ENCODE assay signal across 8 cellular contexts in the genomic region with DNA sequence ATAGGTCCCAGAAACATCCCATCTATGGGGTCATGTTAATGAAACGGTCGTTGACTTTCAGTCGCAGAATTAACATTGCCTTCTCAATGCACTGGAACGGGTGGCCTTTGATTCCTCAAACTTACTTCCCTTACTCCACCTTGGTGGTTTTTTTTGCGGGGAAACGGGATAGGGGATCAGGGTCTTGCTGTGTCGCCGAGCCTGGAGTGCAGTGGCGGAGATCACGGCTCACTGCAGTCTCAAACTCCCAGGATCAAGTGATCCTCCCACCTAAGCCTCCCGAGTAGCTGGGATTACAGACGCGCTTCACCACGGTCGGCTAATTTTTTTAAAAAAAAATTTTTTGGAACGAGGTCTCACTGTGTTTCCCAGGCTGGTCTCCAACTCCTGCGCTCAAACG. TPM values are rescaled to one million over a fixed set of nuclear protein-coding genes. Genes with fewer than 3 reads are reported as not detected.
DNase-seq lines count a peak whose midpoint lies in the region; ATAC-seq and TF ChIP-seq lines count a peak whose summit lies in the region.

No MANE protein-coding gene starts in this region.

- H3K36me3 ChIP-seq in A673 (ENCODE audit: insufficient read depth, low read length, poor library complexity, severe bottlenecking) (peaks cover 25% of the 10 kb centered on the region), mesodermal cell (ENCODE audit: control insufficient read depth, insufficient read depth, low read length) (peaks cover 22% of the 10 kb centered on the region)

- no peaks in the 10 kb centered on the region for H3K27me3 ChIP-seq in A673 (replicated peaks; ENCODE audit: insufficient read depth, low read depth, low read length, poor library complexity)

- BruUV-seq in A673 (replicated peaks; lab: Mats Ljungman, UMichigan): no TSS peak

- CTCF ChIA-PET in A673 (lab: Charles Lee): no interaction called here

- peaks cover 0 to 11% (median 6%) of the 10 kb centered on the region in 5 experiments for H3K9me3 Mint-ChIP-seq in brain

- intact Hi-C loops in A673 (cut with micrococcal nuclease; ENCODE audit: unreplicated experiment): loop anchor here (2.0 to 5.0 kb wide), 2 partner anchors 191 to 400 kb away; no protein-coding TSS in a partner anchor

- H3K4me3 ChIP-seq in A673 (ENCODE audit: low read depth, low read length, poor library complexity, severe bottlenecking) (peak overlapping the region; percentile 96), mesodermal cell (ENCODE audit: extremely low read depth, insufficient read depth, low read length, poor library complexity, severe bottlenecking) (peak overlapping the region; percentile 90)

- H3K4me1 Mint-ChIP-seq in brain: peaks cover 28% of the 10 kb centered on the region

- POLR2A ChIA-PET in A673 (lab: Charles Lee; ENCODE audit: low non-redundant PET): no interaction called here

- ATAC-seq in GM21447 (IDR thresholded peaks at IDR 0.05; ENCODE audit: unreplicated experiment): no peak

- H3K36me3 Mint-ChIP-seq in brain: peaks cover 10% of the 10 kb centered on the region

- DNase-seq in A673 (ENCODE audit: low spot score) (peak; percentile 15), HK-2 (ENCODE audit: unreplicated experiment) (peak; percentile 27), hepatic stellate cell (ENCODE audit: low spot score) (no peak), AG20443 (ENCODE audit: low spot score) (no peak)
- DNase-seq in activated CD4-positive, CD25-positive, alpha-beta regulatory T cell (lab: John Stamatoyannopoulos, UW): no peak

- H3K9me3 ChIP-seq in A673 (ENCODE audit: low read depth, low read length, poor library complexity, severe bottlenecking) (no peaks in the 10 kb centered on the region), mesodermal cell (ENCODE audit: control insufficient read depth, low read length) (peaks cover 8% of the 10 kb centered on the region)

- H3K4me1 ChIP-seq in A673 (ENCODE audit: insufficient read depth, low read length, poor library complexity, severe bottlenecking) (peaks cover 4% of the 10 kb centered on the region), mesodermal cell (ENCODE audit: control insufficient read depth, insufficient read depth, low read length, poor library complexity, severe bottlenecking) (no peaks in the 10 kb centered on the region)

- H3K27ac ChIP-seq in A673 (ENCODE audit: low read depth, low read length, poor library complexity, severe bottlenecking) (peak overlapping the region; percentile 84), mesodermal cell (ENCODE audit: low read depth, low read length, severe bottlenecking) (peak overlapping the region; percentile 52)

- peaks cover 3% of the 10 kb centered on the region for H3K27me3 Mint-ChIP-seq in brain

- H3K27ac Mint-ChIP-seq in brain: peak overlapping the region; percentile 59 to 93 (median 92)

- WGBS in mesodermal cell (ENCODE audit: insufficient coverage in 2 of 2), 2 experiments: 0% methylated on average over 11 to 14 of the region's 18 CpGs

- TF ChIP-seq CTCF in A673 (conservative IDR thresholded peaks at IDR 0.05; ENCODE audit: low read depth, low read length): no peak
- TF ChIP-seq CTCF in brain (conservative IDR thresholded peaks at IDR 0.05): no peak

- peak overlapping the region; percentile 89 to 97 (median 96) for H3K4me3 Mint-ChIP-seq in brain

RNA-seq across cellular contexts. Expression of gene ATG16L1, which starts 0.8 kb away (rescaled TPM):
- 38.2 and 43.2 TPM in 2 replicates for total RNA-seq in A673 (2021)
- polyA plus RNA-seq in brain (ENCODE audit: insufficient read depth, low read depth, low replicate concordance): 9.6 TPM
- polyA plus RNA-seq in mesodermal cell (2013, experiment 1 of 2): 16.4 TPM
- 14.4 TPM for polyA plus RNA-seq in mesodermal cell (2013, experiment 2 of 2)

RNA-seq across cellular contexts. Expression of gene SAG, which starts 55.4 kb away (rescaled TPM):
- 1.3 and 2.4 TPM in 2 replicates for total RNA-seq in A673 (2021)
- polyA plus RNA-seq in brain (ENCODE audit: insufficient read depth, low read depth, low replicate concordance): not detected
- polyA plus RNA-seq in mesodermal cell (2013, experiment 1 of 2): not detected
- not detected for polyA plus RNA-seq in mesodermal cell (2013, experiment 2 of 2)

Comparison
In these comparisons a context has a peak if more than half of its experiments do, and no peak if none do; other contexts are left out.
1. DNase-seq: peak in A673 (single experiment) and HK-2 (single experiment); none in activated CD4-positive, CD25-positive, alpha-beta regulatory T cell (0 of 4), hepatic stellate cell (single experiment) and AG20443 (single experiment).